In the genomic region with DNA sequence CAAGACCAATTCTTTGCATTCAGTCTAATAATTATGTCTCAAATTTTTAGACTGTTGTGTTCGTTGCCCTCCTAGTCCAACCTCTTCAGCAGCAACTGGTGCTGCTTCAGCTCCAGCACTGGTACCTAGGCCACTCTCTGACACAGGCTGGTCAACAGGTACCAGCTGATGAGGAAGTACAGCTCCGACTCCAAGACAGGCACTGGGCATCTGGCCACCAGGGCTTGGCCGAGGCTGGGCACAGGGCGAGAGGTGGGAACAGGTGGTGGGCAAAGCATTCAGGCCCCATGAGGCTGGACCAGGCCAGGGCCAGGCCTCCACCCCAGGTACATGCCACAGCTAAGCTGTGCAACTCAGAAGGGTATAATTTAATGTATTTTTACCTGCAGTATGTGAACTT, we compare ENCODE assay signal across 17 cellular contexts.
"Had no signal": no experiment of that assay in that cellular context is flagged by ENCODE, and none has a peak within 500 bp of the region (broad histone marks: within the 10 kb centered on the region; RNA-seq: fewer than 3 reads in every experiment).

No MANE protein-coding gene starts in this region.

- H2AFZ ChIP-seq: neural progenitor cell had no signal

- H3K4me3 Mint-ChIP-seq: activated CD4-positive, alpha-beta T cell treated with anti-CD3 and anti-CD28 coated beads for 36 hours; activated naive CD8-positive, alpha-beta T cell; effector memory CD8-positive, alpha-beta T cell; naive B cell; neural progenitor cell had no signal

- DNase-seq: activated CD4-positive, alpha-beta T cell treated with anti-CD3 and anti-CD28 coated beads for 36 hours; activated CD4-positive, alpha-beta T cell treated with anti-CD3 and anti-CD28 coated beads, Interleukin-2, amount 50 U/mL, for 48 hours; dermis blood vessel endothelial cell; effector memory CD8-positive, alpha-beta T cell; left cardiac atrium; mammary epithelial cell; naive B cell; psoas muscle; stimulated activated CD4-positive, alpha-beta T cell treated with anti-CD3 and anti-CD28 coated beads, Interleukin-15, amount 100 ng/mL, for 24 hours; stimulated activated CD4-positive, alpha-beta T cell treated with anti-CD3 and anti-CD28 coated beads, Interleukin-2, amount 100 ng/mL, for 48 hours; SW 1271; uterus had no signal

- H3K4me3 ChIP-seq: neural progenitor cell, psoas muscle, skin epidermis, thoracic aorta, uterus had no signal

- H3K27ac ChIP-seq: neural progenitor cell, psoas muscle, skin epidermis, thoracic aorta, uterus had no signal

- H3K4me2 ChIP-seq: neural progenitor cell had no signal

- H3K27me3 Mint-ChIP-seq: activated CD4-positive, alpha-beta T cell treated with anti-CD3 and anti-CD28 coated beads for 36 hours; activated naive CD8-positive, alpha-beta T cell; effector memory CD8-positive, alpha-beta T cell; naive B cell had no signal

- H3K27ac Mint-ChIP-seq: activated CD4-positive, alpha-beta T cell treated with anti-CD3 and anti-CD28 coated beads for 36 hours; activated naive CD8-positive, alpha-beta T cell; effector memory CD8-positive, alpha-beta T cell; naive B cell; neural progenitor cell had no signal

- ATAC-seq: activated CD4-positive, alpha-beta T cell treated with anti-CD3 and anti-CD28 coated beads for 36 hours; effector memory CD8-positive, alpha-beta T cell; left cardiac atrium; psoas muscle; right cardiac atrium had no signal

- H3K4me1 ChIP-seq: neural progenitor cell, psoas muscle, uterus had no signal

- H3K36me3 ChIP-seq: neural progenitor cell, thoracic aorta, uterus had no signal

- H3K9me3 ChIP-seq: psoas muscle, thoracic aorta, uterus had no signal

- H3K36me3 Mint-ChIP-seq: activated naive CD8-positive, alpha-beta T cell; naive B cell; neural progenitor cell had no signal

- H3K27me3 ChIP-seq: neural progenitor cell, uterus had no signal

- H3K9me3 Mint-ChIP-seq: effector memory CD8-positive, alpha-beta T cell; naive B cell; neural progenitor cell had no signal

- H3K9ac ChIP-seq: neural progenitor cell had no signal
